ENCODE assay signal across 8 cellular contexts in the genomic region with DNA sequence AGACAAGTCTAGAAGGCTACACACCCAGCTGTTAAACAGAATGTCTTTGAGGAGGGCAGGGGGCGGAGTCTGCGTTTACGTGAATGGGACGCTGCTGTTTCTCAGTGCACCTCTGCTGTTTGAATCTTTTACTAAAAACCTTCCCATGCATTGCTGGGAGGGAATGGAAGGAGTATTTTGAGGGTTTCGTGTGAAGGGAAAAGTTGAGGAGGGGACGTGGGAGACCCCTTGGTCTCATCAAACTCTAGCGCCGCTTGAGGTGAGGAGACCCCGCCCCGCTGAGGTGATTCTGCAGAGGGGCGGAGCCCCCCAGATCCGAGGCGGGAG. TPM values are rescaled to one million over a fixed set of nuclear protein-coding genes. Genes with fewer than 3 reads are reported as not detected.
DNase-seq lines count a peak whose midpoint lies in the region; ATAC-seq and TF ChIP-seq lines count a peak whose summit lies in the region.

No MANE protein-coding gene starts in this region.

- H3K4me1 Mint-ChIP-seq in activated naive CD4-positive, alpha-beta T cell treated with anti-CD3 and anti-CD28 coated beads, Interleukin-2, amount 10 ng/mL, durations not matched to agents 7 days and 5 days, result peaks cover 64% of the 10 kb centered on the region

- peaks cover 38% of the 10 kb centered on the region for H3K79me2 ChIP-seq in hepatocyte

- no peaks in the 10 kb centered on the region for H3K9me2 ChIP-seq in hepatocyte (replicated peaks; ENCODE audit: insufficient read depth)

- CTCF ChIA-PET in activated naive CD4-positive, alpha-beta T cell treated with anti-CD3 and anti-CD28 coated beads, Interleukin-2, amount 10 ng/mL, durations not matched to agents 7 days and 5 days (lab: Charles Lee), result no interaction called here

- peak overlapping the region; percentile 29 for H3K4me3 ChIP-seq in hepatocyte

- H3K9me3 ChIP-seq in hepatocyte (ENCODE audit: low read depth), result no peaks in the 10 kb centered on the region

- peak overlapping the region; percentile 94 for H3K4me3 Mint-ChIP-seq in activated naive CD4-positive, alpha-beta T cell treated with anti-CD3 and anti-CD28 coated beads, Interleukin-2, amount 10 ng/mL, durations not matched to agents 7 days and 5 days

- ATAC-seq in HG02571 (IDR thresholded peaks at IDR 0.05; ENCODE audit: unreplicated experiment), result peak; percentile 64

- H3K4me2 ChIP-seq in hepatocyte, result peak overlapping the region; percentile 67

- peak overlapping the region; percentile 96 for H3K27ac Mint-ChIP-seq in activated naive CD4-positive, alpha-beta T cell treated with anti-CD3 and anti-CD28 coated beads, Interleukin-2, amount 10 ng/mL, durations not matched to agents 7 days and 5 days

- TF ChIP-seq CTCF in hepatocyte (IDR thresholded peaks at IDR 0.05; ENCODE audit: poor library complexity), result no peak

- DNase-seq in NCI-H748 (lab: John Stamatoyannopoulos, UW; ENCODE audit: unreplicated experiment), result peak; percentile 73
- DNase-seq in NCI-H748 treated with DMSO at 0.1 percent for 48 hours (lab: John Stamatoyannopoulos, UW), result no peak
- DNase-seq in NAMALWA (ENCODE audit: low spot score), result peak; percentile 72
- DNase-seq in activated naive CD4-positive, alpha-beta T cell treated with anti-CD3 and anti-CD28 coated beads, Interleukin-2, amount 10 ng/mL, durations not matched to agents 7 days and 5 days, result peak; percentile 82
- DNase-seq in hepatocyte (ENCODE audit: low spot score), result no peak
- DNase-seq in stimulated activated CD8-positive, alpha-beta memory T cell treated with anti-CD3 and anti-CD28 coated beads, Interleukin-7, amount 100 ng/mL, for 48 hours (ENCODE audit: extremely low read depth in 1 of 2, low read depth in 1 of 2), result peak; percentile 17 to 53
- DNase-seq in superior temporal gyrus (ENCODE audit: extremely low spot score), result no peak

- H3K36me3 Mint-ChIP-seq in activated naive CD4-positive, alpha-beta T cell treated with anti-CD3 and anti-CD28 coated beads, Interleukin-2, amount 10 ng/mL, durations not matched to agents 7 days and 5 days, result peaks cover 26% of the 10 kb centered on the region

- no peaks in the 10 kb centered on the region for H3K36me3 ChIP-seq in hepatocyte (replicated peaks; ENCODE audit: insufficient read depth, low read depth)

- H3K27me3 ChIP-seq in hepatocyte, result no peaks in the 10 kb centered on the region

- peaks cover 21% of the 10 kb centered on the region for H3K4me1 ChIP-seq in hepatocyte (ENCODE audit: insufficient read depth)

- no peaks in the 10 kb centered on the region for H4K20me1 ChIP-seq in hepatocyte (ENCODE audit: insufficient read depth, poor library complexity, severe bottlenecking)

- H3K27ac ChIP-seq in hepatocyte, result peak overlapping the region; percentile 84

- peaks cover 3% of the 10 kb centered on the region for H3K27me3 Mint-ChIP-seq in activated naive CD4-positive, alpha-beta T cell treated with anti-CD3 and anti-CD28 coated beads, Interleukin-2, amount 10 ng/mL, durations not matched to agents 7 days and 5 days

- WGBS in hepatocyte (ENCODE audit: low lambda C conversion rate, missing lambda C conversion rate), result 4% methylated on average over 13 of the region's 13 CpGs

- H3K9me3 Mint-ChIP-seq in activated naive CD4-positive, alpha-beta T cell treated with anti-CD3 and anti-CD28 coated beads, Interleukin-2, amount 10 ng/mL, durations not matched to agents 7 days and 5 days, result no peaks in the 10 kb centered on the region

- peak overlapping the region; percentile 46 for H2AFZ ChIP-seq in hepatocyte

RNA-seq across cellular contexts. Expression of gene VCL, which starts 0.5 kb away (rescaled TPM):
- 77.3 and 93.4 TPM in 2 replicates for total RNA-seq in hepatocyte
- 60.8 and 64.0 TPM in 2 replicates for polyA plus RNA-seq in hepatocyte

Comparison
In these comparisons a context has a peak if more than half of its experiments do, and no peak if none do; other contexts are left out.
1. DNase-seq: peak in NCI-H748 (single experiment), NAMALWA (single experiment), activated naive CD4-positive, alpha-beta T cell treated with anti-CD3 and anti-CD28 coated beads, Interleukin-2, amount 10 ng/mL, durations not matched to agents 7 days and 5 days (single experiment) and stimulated activated CD8-positive, alpha-beta memory T cell treated with anti-CD3 and anti-CD28 coated beads, Interleukin-7, amount 100 ng/mL, for 48 hours (2 of 2); none in NCI-H748 treated with DMSO at 0.1 percent for 48 hours (single experiment), hepatocyte (single experiment) and superior temporal gyrus (single experiment).